17 cellular contexts compared by ENCODE assay signal in the genomic region with DNA sequence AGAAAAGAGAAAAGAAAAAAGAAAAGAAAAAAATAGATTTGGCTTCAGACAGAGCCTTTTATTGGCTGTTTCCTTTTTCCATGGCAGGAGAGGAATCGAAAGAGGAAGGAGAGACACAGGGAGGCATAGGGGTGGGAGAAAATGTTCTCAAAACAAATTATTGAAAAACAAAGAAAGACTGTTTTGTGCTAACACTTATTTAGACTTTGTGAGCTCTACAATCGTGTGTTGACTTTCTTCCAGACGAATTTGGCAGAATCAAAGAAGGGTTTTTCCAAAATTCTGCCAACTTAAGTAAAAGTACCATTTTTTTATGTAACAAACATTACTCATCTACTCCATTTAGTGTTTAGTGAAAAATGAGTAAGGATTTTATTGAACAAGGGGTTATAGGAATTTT.
DNase-seq lines count a peak whose midpoint lies in the region; ATAC-seq and TF ChIP-seq lines count a peak whose summit lies in the region.
"Had no signal": no experiment of that assay in that cellular context is flagged by ENCODE, and none has a peak within 500 bp of the region (broad histone marks: within the 10 kb centered on the region; RNA-seq: fewer than 3 reads in every experiment).

No MANE protein-coding gene starts in this region.

- peaks cover 11% of the 10 kb centered on the region; the same call in 1 of the 2 replicates for H3K4me1 ChIP-seq in GM23338 (ENCODE audit: insufficient read depth)
- H3K4me1 ChIP-seq: SJSA1 had no signal

- H2AFZ ChIP-seq in GM23338, result no peak overlapping the region

- POLR2A ChIA-PET in HEK293T (lab: Yijun Ruan, JAX), result no interaction called here

- H3K36me3 ChIP-seq in GM23338 (ENCODE audit: insufficient read depth), result no peaks in the 10 kb centered on the region
- H3K36me3 ChIP-seq: SJSA1 had no signal

- H3K27ac ChIP-seq in GM23338 (ENCODE audit: low read depth), result no peak overlapping the region
- H3K27ac ChIP-seq: RWPE1, SJSA1 had no signal

- peak; percentile 11 for DNase-seq in GM23338 (ENCODE audit: low spot score)
- peak; percentile 31 for DNase-seq in OCI-M1 (lab: John Stamatoyannopoulos, UW)
- DNase-seq in fibroblast of peridontal ligament (ENCODE audit: extremely low read depth), result peak; percentile 11
- DNase-seq in pons (ENCODE audit: low spot score), result peak; percentile 71
- no peak for DNase-seq in GM03348 (ENCODE audit: low spot score)
- no peak for DNase-seq in HEK293T (ENCODE audit: extremely low spot score)
- DNase-seq in NCI-H2081 treated with DMSO at 0.1 percent for 48 hours (lab: John Stamatoyannopoulos, UW), result no peak
- DNase-seq: ACHN, AML-193, COR-L47, DMS153, NCI-H187 treated with DMSO at 0.1 percent for 48 hours, NCI-H69, SW 1271 had no signal

- no peak for ATAC-seq in GM23338
- ATAC-seq: HCT116 had no signal

- no peak for TF ChIP-seq CTCF in GM23338 (conservative IDR thresholded peaks at IDR 0.05; ENCODE audit: low read depth in 2 of 2)

- H3K4me1 Mint-ChIP-seq in GM23338, result peaks cover 9% of the 10 kb centered on the region

- no peaks in the 10 kb centered on the region for H3K9me2 ChIP-seq in GM23338 (ENCODE audit: insufficient read depth)

- peaks cover 3% of the 10 kb centered on the region for H3K27me3 Mint-ChIP-seq in GM23338 (ENCODE audit: insufficient read depth, low read depth, poor library complexity)

- H4K20me1 ChIP-seq in GM23338 (replicated peaks; ENCODE audit: insufficient read depth), result no peaks in the 10 kb centered on the region

- CTCF ChIA-PET in HEK293T (lab: Yijun Ruan, JAX), result no interaction called here

- H3K4me2 ChIP-seq in GM23338, result no peak overlapping the region

- H3K9me3 Mint-ChIP-seq in GM23338, result no peaks in the 10 kb centered on the region

- H3K27me3 ChIP-seq in GM23338 (ENCODE audit: insufficient read depth), result no peaks in the 10 kb centered on the region
- H3K27me3 ChIP-seq: SJSA1 had no signal

- H3K27ac Mint-ChIP-seq in GM23338, result no peak overlapping the region

- H3K79me2 ChIP-seq in GM23338 (replicated peaks; ENCODE audit: insufficient read depth), result no peaks in the 10 kb centered on the region

- no peaks in the 10 kb centered on the region for H3F3A ChIP-seq in GM23338 (replicated peaks; ENCODE audit: low read depth)

- no peak overlapping the region for H3K4me3 Mint-ChIP-seq in GM23338

- no peaks in the 10 kb centered on the region for H3K36me3 Mint-ChIP-seq in GM23338 (ENCODE audit: low read depth)

- H3K4me3 ChIP-seq in GM23338, result no peak overlapping the region
- H3K4me3 ChIP-seq: SJSA1 had no signal

TF ChIP-seq in GM23338, 12 proteins besides CTCF, POLR2A, EP300 and RAD21 (continues in another document):
- TF ChIP-seq NANOG (IDR thresholded peaks at IDR 0.05; ENCODE audit: borderline replicate concordance) (no peak), STAT1 (IDR thresholded peaks at IDR 0.05; ENCODE audit: unreplicated experiment) (no peak), JUNB (IDR thresholded peaks at IDR 0.05; ENCODE audit: unreplicated experiment) (no peak), CREB1 (CRISPR knock-in tag; IDR thresholded peaks at IDR 0.05; ENCODE audit: low read depth) (no peak), ZNF114 (CRISPR knock-in tag; IDR thresholded peaks at IDR 0.05) (no peak), EZH2phosphoT487 (IDR thresholded peaks at IDR 0.05; ENCODE audit: unreplicated experiment) (no peak), POLR2AphosphoS5 (IDR thresholded peaks at IDR 0.05; ENCODE audit: low read depth) (no peak)
- TF ChIP-seq, protein P1, sequence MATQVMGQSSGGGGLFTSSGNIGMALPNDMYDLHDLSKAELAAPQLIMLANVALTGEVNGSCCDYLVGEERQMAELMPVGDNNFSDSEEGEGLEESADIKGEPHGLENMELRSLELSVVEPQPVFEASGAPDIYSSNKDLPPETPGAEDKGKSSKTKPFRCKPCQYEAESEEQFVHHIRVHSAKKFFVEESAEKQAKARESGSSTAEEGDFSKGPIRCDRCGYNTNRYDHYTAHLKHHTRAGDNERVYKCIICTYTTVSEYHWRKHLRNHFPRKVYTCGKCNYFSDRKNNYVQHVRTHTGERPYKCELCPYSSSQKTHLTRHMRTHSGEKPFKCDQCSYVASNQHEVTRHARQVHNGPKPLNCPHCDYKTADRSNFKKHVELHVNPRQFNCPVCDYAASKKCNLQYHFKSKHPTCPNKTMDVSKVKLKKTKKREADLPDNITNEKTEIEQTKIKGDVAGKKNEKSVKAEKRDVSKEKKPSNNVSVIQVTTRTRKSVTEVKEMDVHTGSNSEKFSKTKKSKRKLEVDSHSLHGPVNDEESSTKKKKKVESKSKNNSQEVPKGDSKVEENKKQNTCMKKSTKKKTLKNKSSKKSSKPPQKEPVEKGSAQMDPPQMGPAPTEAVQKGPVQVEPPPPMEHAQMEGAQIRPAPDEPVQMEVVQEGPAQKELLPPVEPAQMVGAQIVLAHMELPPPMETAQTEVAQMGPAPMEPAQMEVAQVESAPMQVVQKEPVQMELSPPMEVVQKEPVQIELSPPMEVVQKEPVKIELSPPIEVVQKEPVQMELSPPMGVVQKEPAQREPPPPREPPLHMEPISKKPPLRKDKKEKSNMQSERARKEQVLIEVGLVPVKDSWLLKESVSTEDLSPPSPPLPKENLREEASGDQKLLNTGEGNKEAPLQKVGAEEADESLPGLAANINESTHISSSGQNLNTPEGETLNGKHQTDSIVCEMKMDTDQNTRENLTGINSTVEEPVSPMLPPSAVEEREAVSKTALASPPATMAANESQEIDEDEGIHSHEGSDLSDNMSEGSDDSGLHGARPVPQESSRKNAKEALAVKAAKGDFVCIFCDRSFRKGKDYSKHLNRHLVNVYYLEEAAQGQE (IDR thresholded peaks at IDR 0.05; ENCODE audit: unreplicated experiment), result no peak
- TF ChIP-seq, protein P2, sequence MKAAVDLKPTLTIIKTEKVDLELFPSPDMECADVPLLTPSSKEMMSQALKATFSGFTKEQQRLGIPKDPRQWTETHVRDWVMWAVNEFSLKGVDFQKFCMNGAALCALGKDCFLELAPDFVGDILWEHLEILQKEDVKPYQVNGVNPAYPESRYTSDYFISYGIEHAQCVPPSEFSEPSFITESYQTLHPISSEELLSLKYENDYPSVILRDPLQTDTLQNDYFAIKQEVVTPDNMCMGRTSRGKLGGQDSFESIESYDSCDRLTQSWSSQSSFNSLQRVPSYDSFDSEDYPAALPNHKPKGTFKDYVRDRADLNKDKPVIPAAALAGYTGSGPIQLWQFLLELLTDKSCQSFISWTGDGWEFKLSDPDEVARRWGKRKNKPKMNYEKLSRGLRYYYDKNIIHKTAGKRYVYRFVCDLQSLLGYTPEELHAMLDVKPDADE (IDR thresholded peaks at IDR 0.05), result no peak

TF ChIP-seq in HEK293T, 16 proteins besides CTCF, POLR2A, EP300 and RAD21:
- TF ChIP-seq SP1 (IDR thresholded peaks at IDR 0.05), result no peak
- TF ChIP-seq FOXA1 (IDR thresholded peaks at IDR 0.05), result no peak
- TF ChIP-seq SUZ12 (IDR thresholded peaks at IDR 0.05), result no peak
- TF ChIP-seq NFRKB (IDR thresholded peaks at IDR 0.05), result no peak
- no peak for TF ChIP-seq ELF4 (IDR thresholded peaks at IDR 0.05)
- TF ChIP-seq L3MBTL2 (conservative IDR thresholded peaks at IDR 0.05), result no peak
- TF ChIP-seq FOXK2 (IDR thresholded peaks at IDR 0.05), result no peak
- TF ChIP-seq ARNT (IDR thresholded peaks at IDR 0.05), result no peak
- no peak for TF ChIP-seq HDGF (IDR thresholded peaks at IDR 0.05; ENCODE audit: borderline replicate concordance)
- no peak for TF ChIP-seq CTBP1 (IDR thresholded peaks at IDR 0.05; ENCODE audit: borderline replicate concordance)
- TF ChIP-seq, protein P3, sequence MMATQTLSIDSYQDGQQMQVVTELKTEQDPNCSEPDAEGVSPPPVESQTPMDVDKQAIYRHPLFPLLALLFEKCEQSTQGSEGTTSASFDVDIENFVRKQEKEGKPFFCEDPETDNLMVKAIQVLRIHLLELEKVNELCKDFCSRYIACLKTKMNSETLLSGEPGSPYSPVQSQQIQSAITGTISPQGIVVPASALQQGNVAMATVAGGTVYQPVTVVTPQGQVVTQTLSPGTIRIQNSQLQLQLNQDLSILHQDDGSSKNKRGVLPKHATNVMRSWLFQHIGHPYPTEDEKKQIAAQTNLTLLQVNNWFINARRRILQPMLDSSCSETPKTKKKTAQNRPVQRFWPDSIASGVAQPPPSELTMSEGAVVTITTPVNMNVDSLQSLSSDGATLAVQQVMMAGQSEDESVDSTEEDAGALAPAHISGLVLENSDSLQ (IDR thresholded peaks at IDR 0.05), result no peak
- TF ChIP-seq TARDBP (IDR thresholded peaks at IDR 0.05), result no peak
- TF ChIP-seq FOXM1 (IDR thresholded peaks at IDR 0.05; ENCODE audit: borderline replicate concordance), result no peak
- no peak for TF ChIP-seq LEF1 (IDR thresholded peaks at IDR 0.05; ENCODE audit: borderline replicate concordance)
- TF ChIP-seq ZNF384 (IDR thresholded peaks at IDR 0.05), result no peak
- TF ChIP-seq BHLHE40 (IDR thresholded peaks at IDR 0.05; ENCODE audit: borderline replicate concordance), result no peak

Comparison
In these comparisons a context has a peak if more than half of its experiments do, and no peak if none do; other contexts are left out.
1. DNase-seq: peak in GM23338 (single experiment), OCI-M1 (single experiment), fibroblast of peridontal ligament (single experiment) and pons (single experiment); none in GM03348 (single experiment), HEK293T (single experiment) and NCI-H2081 treated with DMSO at 0.1 percent for 48 hours (single experiment).